In the genomic region with DNA sequence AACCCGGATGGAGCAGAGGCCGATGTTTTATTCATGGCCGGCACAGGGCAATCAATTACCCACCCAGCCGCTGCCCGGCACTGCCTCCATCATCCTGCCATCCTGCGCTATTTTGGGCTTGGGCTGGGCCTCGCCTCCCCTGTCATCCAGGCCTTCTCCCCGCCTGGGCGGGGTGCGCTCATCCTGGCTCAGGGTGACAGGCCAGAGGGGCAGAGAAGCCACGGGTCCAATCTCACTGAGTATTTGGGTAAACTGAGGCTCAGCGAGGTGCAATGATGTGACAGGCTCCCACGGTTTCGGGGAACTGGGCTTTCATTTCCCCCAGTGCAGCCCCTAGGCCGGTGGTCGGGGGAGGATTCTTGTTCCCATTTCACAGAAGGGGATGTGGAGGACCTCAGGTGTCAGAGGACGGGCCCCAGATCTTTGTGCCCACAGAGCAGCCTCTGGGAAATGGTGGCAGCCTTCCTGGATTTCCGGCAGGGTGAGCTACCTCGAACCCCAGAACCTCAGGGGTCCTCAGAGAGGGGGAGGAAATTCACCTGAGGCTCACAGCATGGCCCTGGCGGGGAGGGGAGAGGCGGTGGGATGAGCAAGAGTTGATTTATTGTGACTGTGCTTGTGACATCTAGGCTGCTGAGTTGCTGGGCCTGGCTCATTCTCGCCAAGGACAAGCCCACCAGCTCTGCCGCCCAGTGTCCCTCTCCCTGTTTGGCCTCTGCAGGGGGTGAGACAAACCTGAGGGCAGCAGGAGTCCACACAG, we compare ENCODE assay signal across 20 cellular contexts. TPM values are rescaled to one million over a fixed set of nuclear protein-coding genes. Genes with fewer than 3 reads are reported as not detected.
A peak's percentile ranks its signal among the peaks of the same experiment; 100 is the strongest.
DNase-seq lines count a peak whose midpoint lies in the region; ATAC-seq and TF ChIP-seq lines count a peak whose summit lies in the region.
"Had no signal": no experiment of that assay in that cellular context is flagged by ENCODE, and none has a peak within 500 bp of the region (broad histone marks: within the 10 kb centered on the region; RNA-seq: fewer than 3 reads in every experiment).

No MANE protein-coding gene starts in this region.

- 93% methylated on average over 17 to 23 of the region's 23 CpGs for WGBS in endodermal cell (ENCODE audit: insufficient coverage in 1 of 2, insufficient read length in 1 of 2), 2 experiments

- CTCF ChIA-PET in activated CD8-positive, alpha-beta memory T cell treated with anti-CD3 and anti-CD28 coated beads, Interleukin-2, amount 10 ng/mL, durations not matched to agents 7 days and 5 days (lab: Charles Lee) = no interaction called here

- DNase-seq in Right ventricle myocardium superior (peak; percentile 35), left cardiac atrium (no peak), endodermal cell (peak; percentile 18), sciatic nerve (ENCODE audit: low spot score) (peak; percentile 43), SKM-1 treated with dmso at 0.1 percent for 144 hours (lab: John Stamatoyannopoulos, UW; ENCODE audit: unreplicated experiment) (no peak), H4 (ENCODE audit: low spot score) (no peak), KG1 (lab: John Stamatoyannopoulos, UW) (no peak)
- DNase-seq in activated CD8-positive, alpha-beta memory T cell treated with anti-CD3 and anti-CD28 coated beads, Interleukin-2, amount 10 ng/mL, durations not matched to agents 7 days and 5 days = no peak
- DNase-seq: 8988T; CD4-positive, CD25-positive, alpha-beta regulatory T cell; COR-L47; DMS 273 treated with DMSO at 0.1 percent for 48 hours; DND-41; NCI-H1105 treated with DMSO at 0.1 percent for 48 hours; NCI-H1694; NCI-H2081 treated with DMSO at 0.1 percent for 48 hours; NCI-H446 treated with DMSO at 0.1 percent for 48 hours had no signal

- intact Hi-C loops in Right ventricle myocardium superior (cut with DNase I) = no loop called here
- intact Hi-C loops in left cardiac atrium (cut with DNase I) = no loop called here
- intact Hi-C loops in sciatic nerve (cut with DNase I) = no loop called here

- peaks cover 6% of the 10 kb centered on the region for H3K9me3 Mint-ChIP-seq in endodermal cell
- no peaks in the 10 kb centered on the region for H3K9me3 Mint-ChIP-seq in activated CD8-positive, alpha-beta memory T cell treated with anti-CD3 and anti-CD28 coated beads, Interleukin-2, amount 10 ng/mL, durations not matched to agents 7 days and 5 days (ENCODE audit: low read depth)

- no peaks in the 10 kb centered on the region for H3K9me3 ChIP-seq in endodermal cell (ENCODE audit: control insufficient read depth, low read length)
- H3K9me3 ChIP-seq: HAP-1 had no signal

- H3K4me1 ChIP-seq in endodermal cell (ENCODE audit: control insufficient read depth, insufficient read depth, low read length) = no peaks in the 10 kb centered on the region
- H3K4me1 ChIP-seq: HAP-1 had no signal

- no peak overlapping the region for H3K4me3 ChIP-seq in endodermal cell (ENCODE audit: low read length)
- H3K4me3 ChIP-seq: HAP-1, K562 had no signal

- peaks cover 4% of the 10 kb centered on the region for H3K4me1 Mint-ChIP-seq in endodermal cell
- H3K4me1 Mint-ChIP-seq in activated CD8-positive, alpha-beta memory T cell treated with anti-CD3 and anti-CD28 coated beads, Interleukin-2, amount 10 ng/mL, durations not matched to agents 7 days and 5 days = peaks cover 2% of the 10 kb centered on the region

- H3K36me3 ChIP-seq in endodermal cell (ENCODE audit: control insufficient read depth, insufficient read depth, low read length) = no peaks in the 10 kb centered on the region
- H3K36me3 ChIP-seq: HAP-1 had no signal

- no peaks in the 10 kb centered on the region for H3K27me3 ChIP-seq in endodermal cell (ENCODE audit: control insufficient read depth, insufficient read depth, low read length, poor library complexity, severe bottlenecking)

- H3K36me3 Mint-ChIP-seq in endodermal cell (ENCODE audit: low read depth) = no peaks in the 10 kb centered on the region
- H3K36me3 Mint-ChIP-seq in activated CD8-positive, alpha-beta memory T cell treated with anti-CD3 and anti-CD28 coated beads, Interleukin-2, amount 10 ng/mL, durations not matched to agents 7 days and 5 days = no peaks in the 10 kb centered on the region
- H3K36me3 Mint-ChIP-seq: CD4-positive, CD25-positive, alpha-beta regulatory T cell had no signal

- H3K9ac ChIP-seq in endodermal cell (ENCODE audit: extremely low read depth, low read length, poor library complexity, severe bottlenecking) = no peak overlapping the region

- no peak for ATAC-seq in Right ventricle myocardium superior (ENCODE audit: poor library complexity)
- ATAC-seq in left cardiac atrium = no peak
- ATAC-seq in sciatic nerve = no peak
- ATAC-seq in activated CD8-positive, alpha-beta memory T cell treated with anti-CD3 and anti-CD28 coated beads, Interleukin-2, amount 10 ng/mL, durations not matched to agents 7 days and 5 days = no peak
- ATAC-seq: K562, Panc1 had no signal

- no peak for TF ChIP-seq CTCF in endodermal cell (conservative IDR thresholded peaks at IDR 0.05)

- H3K27ac Mint-ChIP-seq in endodermal cell = no peak overlapping the region
- no peak overlapping the region for H3K27ac Mint-ChIP-seq in activated CD8-positive, alpha-beta memory T cell treated with anti-CD3 and anti-CD28 coated beads, Interleukin-2, amount 10 ng/mL, durations not matched to agents 7 days and 5 days

- no peak overlapping the region for H3K27ac ChIP-seq in endodermal cell (ENCODE audit: low read depth, low read length)

- no peak overlapping the region for H3K4me3 Mint-ChIP-seq in endodermal cell
- H3K4me3 Mint-ChIP-seq in activated CD8-positive, alpha-beta memory T cell treated with anti-CD3 and anti-CD28 coated beads, Interleukin-2, amount 10 ng/mL, durations not matched to agents 7 days and 5 days = no peak overlapping the region
- H3K4me3 Mint-ChIP-seq: CD4-positive, CD25-positive, alpha-beta regulatory T cell had no signal

- peaks cover 30% of the 10 kb centered on the region for H3K27me3 Mint-ChIP-seq in endodermal cell (ENCODE audit: insufficient read depth)
- no peaks in the 10 kb centered on the region for H3K27me3 Mint-ChIP-seq in activated CD8-positive, alpha-beta memory T cell treated with anti-CD3 and anti-CD28 coated beads, Interleukin-2, amount 10 ng/mL, durations not matched to agents 7 days and 5 days
- H3K27me3 Mint-ChIP-seq: CD4-positive, CD25-positive, alpha-beta regulatory T cell had no signal

RNA-seq across cellular contexts. Expression of gene KCNJ12, which starts 23.8 kb away (rescaled TPM):
- total RNA-seq in Right ventricle myocardium superior (12.2 TPM), left cardiac atrium (10 to 100 TPM; 12.0 to 16.5 TPM), endodermal cell (1 to 10 TPM; 2.3 to 2.6 TPM), sciatic nerve (1.0 TPM)
- 1.9 TPM for polyA plus RNA-seq in endodermal cell (2013, experiment 1 of 2)
- polyA plus RNA-seq in endodermal cell (2013, experiment 2 of 2) = 1.7 TPM
- not detected for total RNA-seq in activated CD8-positive, alpha-beta memory T cell treated with anti-CD3 and anti-CD28 coated beads, Interleukin-2, amount 10 ng/mL, durations not matched to agents 7 days and 5 days
- total RNA-seq in H4 (2014; rRNA removed; shearing (Covaris generic)) = 0.14 and 0.27 TPM in 2 replicates
- polyA plus RNA-seq: CD4-positive, CD25-positive, alpha-beta regulatory T cell; K562 had no signal

Comparison
In these comparisons a context has a peak if more than half of its experiments do, and no peak if none do; other contexts are left out.
1. DNase-seq: peak in Right ventricle myocardium superior (single experiment), endodermal cell (single experiment) and sciatic nerve (single experiment); none in left cardiac atrium (single experiment), SKM-1 treated with dmso at 0.1 percent for 144 hours (single experiment), activated CD8-positive, alpha-beta memory T cell treated with anti-CD3 and anti-CD28 coated beads, Interleukin-2, amount 10 ng/mL, durations not matched to agents 7 days and 5 days (single experiment), H4 (single experiment) and KG1 (single experiment).